Comparison of ENCODE assay signal across 26 cellular contexts in genomic region chr7:21346297-21346696, GRCh38.
"Had no signal": no experiment of that assay in that cellular context is flagged by ENCODE, and none has a peak within 500 bp of the region (broad histone marks: within the 10 kb centered on the region; RNA-seq: fewer than 3 reads in every experiment).

No MANE protein-coding gene starts in this region.

- ATAC-seq: gastrocnemius medialis; left lung; naive thymus-derived CD4-positive, alpha-beta T cell; stimulated activated naive B cell treated with anti-CD40 and anti-IgM and Interleukin-4, amounts not matched to agents 10 μg/mL and 1 μg/mL and 100 μg/mL, for 72 hours had no signal

- H3K4me1 Mint-ChIP-seq: neural crest cell had no signal

- H3K27me3 Mint-ChIP-seq: naive thymus-derived CD4-positive, alpha-beta T cell; stimulated activated naive B cell treated with anti-CD40 and anti-IgM and Interleukin-4, amounts not matched to agents 10 μg/mL and 1 μg/mL and 100 μg/mL, for 72 hours had no signal

- H3K9me3 Mint-ChIP-seq: endodermal cell; neural crest cell; stimulated activated naive B cell treated with anti-CD40 and anti-IgM and Interleukin-4, amounts not matched to agents 10 μg/mL and 1 μg/mL and 100 μg/mL, for 72 hours had no signal

- H3K27me3 ChIP-seq: gastrocnemius medialis, transverse colon, uterus had no signal

- H3K36me3 ChIP-seq: esophagus squamous epithelium, gastrocnemius medialis, left lung, sigmoid colon, transverse colon, uterus, WERI-Rb-1 had no signal

- H3K27ac Mint-ChIP-seq: activated naive CD4-positive, alpha-beta T cell treated with anti-CD3 and anti-CD28 coated beads, Interleukin-2, amount 10 ng/mL, durations not matched to agents 7 days and 5 days; endodermal cell; progenitor cell of endocrine pancreas had no signal

- H3K36me3 Mint-ChIP-seq: stimulated activated naive B cell treated with anti-CD40 and anti-IgM and Interleukin-4, amounts not matched to agents 10 μg/mL and 1 μg/mL and 100 μg/mL, for 72 hours had no signal

- H3K4me3 ChIP-seq: coronary artery, esophagus squamous epithelium, gastrocnemius medialis, left lung, lung, sigmoid colon, smooth muscle cell, transverse colon, uterus had no signal

- H3K4me3 Mint-ChIP-seq: activated naive CD4-positive, alpha-beta T cell treated with anti-CD3 and anti-CD28 coated beads, Interleukin-2, amount 10 ng/mL, durations not matched to agents 7 days and 5 days; endodermal cell; naive thymus-derived CD4-positive, alpha-beta T cell; neural crest cell; stimulated activated naive B cell treated with anti-CD40 and anti-IgM and Interleukin-4, amounts not matched to agents 10 μg/mL and 1 μg/mL and 100 μg/mL, for 72 hours had no signal

- DNase-seq: activated CD4-positive, CD25-positive, alpha-beta regulatory T cell treated with anti-CD3 and anti-CD28 coated beads, Interleukin-2, amount 50 U/mL, for 72 hours; activated effector memory CD4-positive, alpha-beta T cell treated with Interleukin-2 at 50 U/mL for 16 hours; activated naive CD4-positive, alpha-beta T cell treated with anti-CD3 and anti-CD28 coated beads, Interleukin-2, amount 10 ng/mL, durations not matched to agents 7 days and 5 days; activated T-cell treated with anti-CD3 and anti-CD28 coated beads, Interleukin-2, amount 50 U/mL, for 48 hours; amygdala; cerebellar nuclear complex; endodermal cell; esophagus squamous epithelium; gastrocnemius medialis; hippocampal formation; kidney glomerular epithelial cell; left lung; naive thymus-derived CD4-positive, alpha-beta T cell; retina; sigmoid colon; stimulated activated CD4-positive, alpha-beta T cell treated with anti-CD3 and anti-CD28 coated beads, Interleukin-15, amount 100 ng/mL, for 24 hours; stimulated activated CD8-positive, alpha-beta memory T cell treated with anti-CD3 and anti-CD28 coated beads, Interleukin-4, amount 100 ng/mL, for 48 hours; stimulated activated naive B cell treated with anti-CD40 and anti-IgM and Interleukin-4, amounts not matched to agents 10 μg/mL and 1 μg/mL and 100 μg/mL, for 72 hours; transverse colon; uterus; WERI-Rb-1 had no signal
